Comparison of ENCODE assay signal across 13 cellular contexts in the genomic region with DNA sequence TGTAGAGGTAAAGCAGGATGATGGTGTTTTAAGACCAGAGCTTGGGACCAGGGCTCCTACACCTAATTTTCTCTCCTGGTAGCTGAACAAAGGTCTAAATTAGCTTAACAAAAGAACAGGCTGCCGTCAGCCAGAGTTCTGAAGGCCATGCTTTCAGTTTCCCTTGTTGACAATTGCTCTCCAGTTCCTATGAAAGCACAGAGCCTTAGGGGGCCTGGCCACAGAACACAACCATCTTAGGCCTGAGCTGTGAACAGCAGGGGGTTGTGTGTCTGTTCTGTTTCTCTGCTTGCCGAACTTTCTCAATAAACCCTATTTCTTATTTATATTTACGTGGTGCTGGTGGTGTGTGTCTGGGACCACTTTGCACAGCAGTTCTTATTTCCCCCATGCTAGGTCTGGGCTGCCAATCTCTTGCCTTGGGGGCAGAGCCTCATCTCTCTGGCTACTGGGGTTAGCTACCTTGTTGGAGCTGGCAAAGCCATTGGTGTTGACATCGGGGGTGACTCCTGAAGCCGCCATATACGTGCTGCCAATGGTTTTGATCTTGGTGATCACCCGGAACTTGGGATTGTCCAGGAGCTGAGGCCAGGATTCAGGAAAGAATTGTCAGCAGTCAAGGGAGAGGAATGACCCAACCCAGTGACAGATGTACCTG. TPM values are rescaled to one million over a fixed set of nuclear protein-coding genes. Genes with fewer than 3 reads are reported as not detected.
DNase-seq lines count a peak whose midpoint lies in the region; TF ChIP-seq lines count a peak whose summit lies in the region.
"Had no signal": no experiment of that assay in that cellular context is flagged by ENCODE, and none has a peak within 500 bp of the region (broad histone marks: within the 10 kb centered on the region; RNA-seq: fewer than 3 reads in every experiment).

No MANE protein-coding gene starts in this region.

- H2AK5ac ChIP-seq in neuronal stem cell (ENCODE audit: low read depth, low read length), result no peak overlapping the region

- no peak overlapping the region for H2AFZ ChIP-seq in neuronal stem cell (ENCODE audit: low read length)

- H3K9me3 ChIP-seq in neuronal stem cell (replicated peaks in 1 of 2; ENCODE audit: control insufficient read depth in 2 of 2, insufficient read depth in 1 of 2, low read depth in 1 of 2, low read length in 2 of 2), result peaks cover 2 to 3% of the 10 kb centered on the region in 2 donors

- H3K27me3 ChIP-seq in dorsolateral prefrontal cortex (no peaks in the 10 kb centered on the region), neuronal stem cell (ENCODE audit: control insufficient read depth in 3 of 3, insufficient read depth in 3 of 3, low read depth in 1 of 3, low read length in 3 of 3) (no peaks in the 10 kb centered on the region)

- no peak overlapping the region for H3K4me2 ChIP-seq in neuronal stem cell (ENCODE audit: insufficient read depth, low read length, poor library complexity, severe bottlenecking)

- H2BK120ac ChIP-seq in neuronal stem cell (ENCODE audit: low read depth, low read length), result no peak overlapping the region

- H3K4ac ChIP-seq in neuronal stem cell (ENCODE audit: low read length), result no peak overlapping the region

- H3K36me3 ChIP-seq in neuronal stem cell (replicated peaks in 1 of 2; ENCODE audit: control insufficient read depth in 2 of 2, insufficient read depth in 2 of 2, low read length in 2 of 2), result peaks cover 35 to 95% of the 10 kb centered on the region in 2 donors

- H3K27ac ChIP-seq in dorsolateral prefrontal cortex (peak overlapping the region in 46 of 59 donors; percentile 1 to 70 (median 48)), neuronal stem cell (replicated peaks; ENCODE audit: low read length) (peak overlapping the region; percentile 64)

- peaks cover 9% of the 10 kb centered on the region for H3K79me1 ChIP-seq in neuronal stem cell (ENCODE audit: low read depth, low read length)

- no peak overlapping the region for H3K23ac ChIP-seq in neuronal stem cell (ENCODE audit: low read depth, low read length, poor library complexity)

- H3K14ac ChIP-seq in neuronal stem cell (ENCODE audit: low read length), result no peak overlapping the region

- H3K4me3 ChIP-seq in dorsolateral prefrontal cortex (peak overlapping the region in 1 of 59 donors; percentile 7), neuronal stem cell (ENCODE audit: low read length in 2 of 2) (no peak overlapping the region)

- H4K91ac ChIP-seq in neuronal stem cell (ENCODE audit: low read depth, low read length, poor library complexity), result no peak overlapping the region

- intact Hi-C loops in dorsolateral prefrontal cortex (cut with DNase I), result loop anchor here in 1 of 2 donors (10.0 kb wide), 1 partner anchor 327 kb away; the partner anchor contains the start of gene NCOA1

- H2BK15ac ChIP-seq in neuronal stem cell (ENCODE audit: low read length), result no peak overlapping the region

- no CpG with 5 or more reads among the region's 7 CpGs for WGBS in neuronal stem cell (ENCODE audit: extremely low coverage in 2 of 2, insufficient read length in 2 of 2, insufficient replicate concordance in 1 of 2), 2 donors

- H2BK12ac ChIP-seq in neuronal stem cell (ENCODE audit: low read length), result no peak overlapping the region

- no peak overlapping the region for H4K8ac ChIP-seq in neuronal stem cell (ENCODE audit: low read depth, low read length)

- no peak overlapping the region for H3K9ac ChIP-seq in neuronal stem cell (ENCODE audit: low read depth, low read length, poor library complexity)

- TF ChIP-seq CTCF in dorsolateral prefrontal cortex (IDR thresholded peaks at IDR 0.05 in 54 of 56, conservative IDR thresholded peaks at IDR 0.05 in 2 of 56; ENCODE audit: low read depth in 1 of 56, partially characterized antibody in 56 of 56), result no peak

- DNase-seq in NCI-H1417 (lab: John Stamatoyannopoulos, UW) (peak; percentile 38 to 78 (median 43)), NCI-H1417 treated with DMSO at 0.1 percent for 48 hours (lab: John Stamatoyannopoulos, UW) (no peak), NCI-H345 (lab: John Stamatoyannopoulos, UW) (peak; percentile 90), dorsolateral prefrontal cortex (peak in 3 of 10 donors; percentile 11 to 29 (median 24)), neuronal stem cell (ENCODE audit: low spot score) (no peak), HCEC 1CT (no peak), nucleus accumbens (lab: John Stamatoyannopoulos, UW) (no peak)
- no peak for DNase-seq in effector CD4-positive, alpha-beta T cell
- DNase-seq: KBM-7, left cardiac atrium, NCI-H2171 treated with DMSO at 0.1 percent for 48 hours, PC-3, trophoblast cell had no signal

- peak overlapping the region; percentile 80 for H2BK5ac ChIP-seq in neuronal stem cell (ENCODE audit: low read length)

- H3K18ac ChIP-seq in neuronal stem cell (ENCODE audit: low read length), result no peak overlapping the region

- H3K4me1 ChIP-seq in neuronal stem cell (ENCODE audit: control insufficient read depth in 2 of 2, insufficient read depth in 1 of 2, low read depth in 1 of 2, low read length in 2 of 2), result peaks cover 14 to 20% of the 10 kb centered on the region in 2 donors

RNA-seq across cellular contexts. Expression of gene CENPO, which starts 29.0 kb away (rescaled TPM):
- total RNA-seq in dorsolateral prefrontal cortex, result 10 to 100 TPM in 27 of 120 experiments, 1 to 10 TPM in 93; 4.9 to 17.9 (median 8.5) TPM
- 28.0 TPM for polyA plus RNA-seq in neuronal stem cell (2013, experiment 1 of 2)
- 29.6 TPM for polyA plus RNA-seq in neuronal stem cell (2013, experiment 2 of 2)

RNA-seq across cellular contexts. Expression of gene PTRHD1, which starts 29.0 kb away (rescaled TPM):
- total RNA-seq in dorsolateral prefrontal cortex, result 10 to 100 TPM; 12.2 to 33.9 (median 21.9) TPM
- 95.1 TPM for polyA plus RNA-seq in neuronal stem cell (2013, experiment 1 of 2)
- polyA plus RNA-seq in neuronal stem cell (2013, experiment 2 of 2), result 94.6 TPM

Comparison
In these comparisons a context has a peak if more than half of its experiments do, and no peak if none do; other contexts are left out.
1. DNase-seq: peak in NCI-H1417 (3 of 3) and NCI-H345 (single experiment); none in NCI-H1417 treated with DMSO at 0.1 percent for 48 hours (single experiment), neuronal stem cell (single experiment), HCEC 1CT (single experiment), effector CD4-positive, alpha-beta T cell (single experiment) and nucleus accumbens (0 of 56).